ENCODE assay signal across 21 cellular contexts in genomic region chr17:32269377-32269776, GRCh38. TPM values are rescaled to one million over a fixed set of nuclear protein-coding genes. Genes with fewer than 3 reads are reported as not detected.
DNase-seq lines count a peak whose midpoint lies in the region; ATAC-seq and TF ChIP-seq lines count a peak whose summit lies in the region.
"Had no signal": no experiment of that assay in that cellular context is flagged by ENCODE, and none has a peak within 500 bp of the region (broad histone marks: within the 10 kb centered on the region; RNA-seq: fewer than 3 reads in every experiment).

No MANE protein-coding gene starts in this region.

- POLR2A ChIA-PET in CD4-positive, alpha-beta T cell (lab: Charles Lee) = no interaction called here

- H3K9me3 Mint-ChIP-seq in CD4-positive, alpha-beta T cell = no peaks in the 10 kb centered on the region
- H3K9me3 Mint-ChIP-seq in CD14-positive monocyte = peaks cover 0 to 23% (median 6%) of the 10 kb centered on the region in 7 donors
- H3K9me3 Mint-ChIP-seq: activated naive CD4-positive, alpha-beta T cell treated with anti-CD3 and anti-CD28 coated beads, Interleukin-2, amount 50 U/mL, for 24 hours; activated T-cell treated with anti-CD3 and anti-CD28 coated beads, Interleukin-2, amount 50 U/mL, for 72 hours; mesothelial cell of epicardium had no signal

- peaks cover 26% of the 10 kb centered on the region for H3K4me1 Mint-ChIP-seq in CD4-positive, alpha-beta T cell (ENCODE audit: low read depth)
- peaks cover 37% of the 10 kb centered on the region for H3K4me1 Mint-ChIP-seq in CD14-positive monocyte

- CTCF ChIA-PET in CD4-positive, alpha-beta T cell (lab: Charles Lee) = no interaction called here

- H3K36me3 Mint-ChIP-seq in CD4-positive, alpha-beta T cell (ENCODE audit: low read depth) = no peaks in the 10 kb centered on the region
- peaks cover 2 to 21% of the 10 kb centered on the region in 2 donors for H3K36me3 Mint-ChIP-seq in CD14-positive monocyte
- H3K36me3 Mint-ChIP-seq: activated naive CD4-positive, alpha-beta T cell treated with anti-CD3 and anti-CD28 coated beads, Interleukin-2, amount 50 U/mL, for 24 hours; mesothelial cell of epicardium had no signal

- peaks cover 77% of the 10 kb centered on the region for H3K27me3 Mint-ChIP-seq in CD4-positive, alpha-beta T cell
- peaks cover 71 to 84% (median 72%) of the 10 kb centered on the region in 3 donors for H3K27me3 Mint-ChIP-seq in CD14-positive monocyte (ENCODE audit: low read depth in 3 of 3)

- ATAC-seq in CD4-positive, alpha-beta T cell (ENCODE audit: poor library complexity) = no peak
- ATAC-seq in GM21723 (IDR thresholded peaks at IDR 0.05; ENCODE audit: unreplicated experiment) = no peak
- ATAC-seq: activated T-cell treated with anti-CD3 and anti-CD28 coated beads, Interleukin-2, amount 50 U/mL, for 72 hours; GM12878; K562; left colon had no signal

- H3K27ac Mint-ChIP-seq in CD4-positive, alpha-beta T cell = no peak overlapping the region
- no peak overlapping the region for H3K27ac Mint-ChIP-seq in CD14-positive monocyte
- H3K27ac Mint-ChIP-seq: activated naive CD4-positive, alpha-beta T cell treated with anti-CD3 and anti-CD28 coated beads, Interleukin-2, amount 50 U/mL, for 24 hours; activated T-cell treated with anti-CD3 and anti-CD28 coated beads, Interleukin-2, amount 50 U/mL, for 72 hours; mesothelial cell of epicardium had no signal

- no peak overlapping the region for H3K27ac ChIP-seq in CD4-positive, alpha-beta T cell (ENCODE audit: low read depth, low read length)
- H3K27ac ChIP-seq in dorsolateral prefrontal cortex = peak overlapping the region in 40 of 59 donors; percentile 1 to 90 (median 62)

- peak overlapping the region; percentile 3 for H3K4me3 Mint-ChIP-seq in CD4-positive, alpha-beta T cell
- H3K4me3 Mint-ChIP-seq in CD14-positive monocyte = peak overlapping the region in 1 of 2 donors; percentile 64
- H3K4me3 Mint-ChIP-seq: activated naive CD4-positive, alpha-beta T cell treated with anti-CD3 and anti-CD28 coated beads, Interleukin-2, amount 50 U/mL, for 24 hours; activated T-cell treated with anti-CD3 and anti-CD28 coated beads, Interleukin-2, amount 50 U/mL, for 72 hours; mesothelial cell of epicardium had no signal

- H3K9me3 ChIP-seq in CD4-positive, alpha-beta T cell (ENCODE audit: control insufficient read depth, low read length) = no peaks in the 10 kb centered on the region

- TF ChIP-seq CTCF in CD4-positive, alpha-beta T cell (IDR thresholded peaks at IDR 0.05) = no peak
- TF ChIP-seq CTCF in dorsolateral prefrontal cortex (IDR thresholded peaks at IDR 0.05 in 54 of 56, conservative IDR thresholded peaks at IDR 0.05 in 2 of 56; ENCODE audit: low read depth in 1 of 56, partially characterized antibody in 56 of 56) (no peak), CD14-positive monocyte (IDR thresholded peaks at IDR 0.05) (no peak)

- H3K4me3 ChIP-seq in dorsolateral prefrontal cortex = peak overlapping the region in 3 of 59 donors; percentile 0 to 14 (median 9)
- H3K4me3 ChIP-seq: GM12878, K562 had no signal

- DNase-seq in CD4-positive, alpha-beta T cell = no peak
- DNase-seq in NCI-H1694 (lab: John Stamatoyannopoulos, UW) (peak; percentile 73), dorsolateral prefrontal cortex (peak in 7 of 10 donors; percentile 49 to 84 (median 66)), medulla oblongata (ENCODE audit: extremely low spot score) (peak; percentile 45), KBM-7 (no peak), CD14-positive monocyte (ENCODE audit: low spot score) (no peak), HuH-7.5 (ENCODE audit: low spot score) (no peak)
- DNase-seq: activated CD4-positive, alpha-beta T cell treated with anti-CD3 and anti-CD28 coated beads for 1 hour; activated T-cell treated with anti-CD3 and anti-CD28 coated beads, Interleukin-2, amount 50 U/mL, for 72 hours; effector memory CD4-positive, alpha-beta T cell; GF-D8; left colon; NCI-H2029 treated with DMSO at 0.1 percent for 48 hours; NCI-H510A; stimulated activated CD4-positive, alpha-beta T cell treated with anti-CD3 and anti-CD28 coated beads, Interleukin-12 subunit alpha, Interleukin-12 subunit beta, amount 100 ng/mL, for 4 hours; SW 1271 had no signal

- in situ Hi-C loops in KBM-7 (cut with MboI; ENCODE audit: low pct_unique_long_range_greater_than_20kb, low sequenced_read_pairs) = no loop called here

- intact Hi-C loops in CD4-positive, alpha-beta T cell (cut with DNase I, micrococcal nuclease) = no loop called here
- intact Hi-C loops in dorsolateral prefrontal cortex (cut with DNase I) = no loop called here
- intact Hi-C loops in CD14-positive monocyte (cut with micrococcal nuclease) = loop anchor here in 1 of 2 donors (10.0 kb wide), 1 partner anchor 175 kb away; the partner anchor contains the start of gene PSMD11

- peaks cover 52% of the 10 kb centered on the region for H3K27me3 ChIP-seq in CD4-positive, alpha-beta T cell (ENCODE audit: control insufficient read depth, insufficient read depth, low read length)
- H3K27me3 ChIP-seq in dorsolateral prefrontal cortex = no peaks in the 10 kb centered on the region

RNA-seq across cellular contexts. Expression of gene RHBDL3, which starts 3.7 kb away (rescaled TPM):
- under 1 TPM in 1 of 2 experiments, not detected in 1; 0.08 TPM for total RNA-seq in CD4-positive, alpha-beta T cell
- 10 to 100 TPM; 23.1 to 78.5 (median 45.3) TPM for total RNA-seq in dorsolateral prefrontal cortex
- not detected for polyA plus RNA-seq in CD14-positive monocyte

Comparison
In these comparisons a context has a peak if more than half of its experiments do, and no peak if none do; other contexts are left out.
1. DNase-seq: peak in NCI-H1694 (single experiment), dorsolateral prefrontal cortex (7 of 10) and medulla oblongata (single experiment); none in CD4-positive, alpha-beta T cell (0 of 10), KBM-7 (single experiment), CD14-positive monocyte (single experiment) and HuH-7.5 (single experiment).
2. RNA of gene RHBDL3, which starts 3.7 kb away (total RNA-seq): 23.1 to 78.5 TPM in dorsolateral prefrontal cortex; 0.08 TPM in CD4-positive, alpha-beta T cell; every median in the first group is over 10 times any median in the second.